12 cellular contexts compared by ENCODE assay signal in the genomic region with DNA sequence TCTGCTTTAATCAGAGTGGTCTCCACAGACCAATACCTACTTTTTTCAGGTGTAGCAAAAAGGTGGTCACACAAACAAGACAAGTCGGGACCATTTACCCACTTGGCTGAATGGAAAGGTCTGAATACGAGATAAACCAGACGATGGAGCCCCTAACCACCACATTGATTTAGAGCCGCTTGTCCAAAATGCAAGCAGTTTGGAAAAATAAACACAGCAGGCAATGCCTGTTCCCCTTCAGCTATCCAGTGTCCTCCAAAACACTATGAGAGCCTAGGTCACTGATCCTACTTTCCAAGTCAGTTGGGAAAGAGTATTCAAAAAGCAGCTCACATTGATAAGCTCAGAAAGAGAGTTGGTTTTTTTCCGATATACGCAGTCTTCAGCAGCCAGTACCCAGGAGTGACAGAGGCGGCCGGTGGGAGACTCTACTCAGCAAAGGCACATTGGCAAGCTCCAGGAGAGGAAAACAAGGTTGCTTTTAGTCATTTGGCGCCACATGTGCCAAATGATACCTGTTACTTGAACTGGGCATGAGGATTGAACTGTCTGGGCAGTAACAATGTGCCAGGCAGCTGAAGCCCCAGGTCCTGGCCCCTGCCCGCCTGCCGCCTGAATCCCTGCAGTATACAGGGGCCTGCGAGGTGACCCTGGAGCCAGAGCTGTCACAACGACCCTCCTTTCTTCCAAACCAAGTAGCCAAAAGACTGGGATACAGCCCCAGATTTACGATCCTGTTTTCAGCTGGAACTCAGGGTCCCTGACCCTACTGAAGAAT.
DNase-seq lines count a peak whose midpoint lies in the region; ATAC-seq, FAIRE-seq and TF ChIP-seq lines count a peak whose summit lies in the region.
"Had no signal": no experiment of that assay in that cellular context is flagged by ENCODE, and none has a peak within 500 bp of the region (broad histone marks: within the 10 kb centered on the region; RNA-seq: fewer than 3 reads in every experiment).

No MANE protein-coding gene starts in this region.

- peak overlapping the region; percentile 45 to 64 for H3K4me3 Mint-ChIP-seq in CD14-positive monocyte
- peak overlapping the region; percentile 57 for H3K4me3 Mint-ChIP-seq in central memory CD8-positive, alpha-beta T cell
- H3K4me3 Mint-ChIP-seq in naive thymus-derived CD4-positive, alpha-beta T cell = peak overlapping the region in 3 of 10 donors; percentile 28 to 74 (median 49)

- H3K4me1 ChIP-seq in HUES6 (ENCODE audit: control insufficient read depth, insufficient read depth, low read length) = peaks cover 17% of the 10 kb centered on the region
- peaks cover 61 to 89% of the 10 kb centered on the region in 2 donors for H3K4me1 ChIP-seq in naive thymus-derived CD4-positive, alpha-beta T cell (ENCODE audit: control insufficient read depth in 2 of 2, insufficient read depth in 2 of 2, low read length in 2 of 2)

- H3K27me3 Mint-ChIP-seq in CD14-positive monocyte (ENCODE audit: low read depth in 3 of 3) = no peaks in the 10 kb centered on the region
- H3K27me3 Mint-ChIP-seq in central memory CD8-positive, alpha-beta T cell = no peaks in the 10 kb centered on the region
- no peaks in the 10 kb centered on the region for H3K27me3 Mint-ChIP-seq in naive thymus-derived CD4-positive, alpha-beta T cell
- H3K27me3 Mint-ChIP-seq: progenitor cell of endocrine pancreas had no signal

- H3K27me3 ChIP-seq in HUES6 (ENCODE audit: control insufficient read depth, insufficient read depth, low read length) = no peaks in the 10 kb centered on the region
- no peaks in the 10 kb centered on the region for H3K27me3 ChIP-seq in naive thymus-derived CD4-positive, alpha-beta T cell (ENCODE audit: control insufficient read depth in 2 of 2, insufficient read depth in 2 of 2, low read length in 2 of 2)

- no peak overlapping the region for H3K9ac ChIP-seq in HUES6 (ENCODE audit: low read length)

- POLR2A ChIA-PET in naive thymus-derived CD4-positive, alpha-beta T cell (lab: Charles Lee) = interaction anchor here (0.7 to 1.1 kb wide), 3 partner anchors 36 to 116 kb away, joined by 3 read pairs; no protein-coding TSS in a partner anchor

- H3K36me3 Mint-ChIP-seq in CD14-positive monocyte = peaks cover 56 to 57% of the 10 kb centered on the region in 2 donors
- H3K36me3 Mint-ChIP-seq in central memory CD8-positive, alpha-beta T cell (ENCODE audit: insufficient read depth) = peaks cover 41% of the 10 kb centered on the region
- peaks cover 9 to 44% (median 31%) of the 10 kb centered on the region in 5 donors for H3K36me3 Mint-ChIP-seq in naive thymus-derived CD4-positive, alpha-beta T cell

- no peak for FAIRE-seq in D721Med (lab: Jason Lieb, UNC)

- H3K9me3 Mint-ChIP-seq in CD14-positive monocyte = no peaks in the 10 kb centered on the region
- no peaks in the 10 kb centered on the region for H3K9me3 Mint-ChIP-seq in central memory CD8-positive, alpha-beta T cell
- H3K9me3 Mint-ChIP-seq in naive thymus-derived CD4-positive, alpha-beta T cell = no peaks in the 10 kb centered on the region

- H3K4me3 ChIP-seq in HUES6 (ENCODE audit: low read depth, low read length) = no peak overlapping the region
- H3K4me3 ChIP-seq in naive thymus-derived CD4-positive, alpha-beta T cell (ENCODE audit: low read length) = no peak overlapping the region
- H3K4me3 ChIP-seq: thoracic aorta had no signal

- H3K27ac ChIP-seq in HUES6 (ENCODE audit: low read depth, low read length) = 0 out of 2 replicates have a peak overlapping the region, but pooled peaks have one; percentile 31
- H3K27ac ChIP-seq in naive thymus-derived CD4-positive, alpha-beta T cell (ENCODE audit: low read depth, low read length) = peak overlapping the region; percentile 61

- H3K36me3 ChIP-seq in HUES6 (ENCODE audit: control insufficient read depth, insufficient read depth, low read length) = peaks cover 14% of the 10 kb centered on the region
- peaks cover 0 to 13% (median 11%) of the 10 kb centered on the region in 3 experiments for H3K36me3 ChIP-seq in naive thymus-derived CD4-positive, alpha-beta T cell (ENCODE audit: control insufficient read depth in 2 of 3, insufficient read depth in 3 of 3, low read length in 3 of 3)

- ATAC-seq in central memory CD8-positive, alpha-beta T cell (replicated peaks; ENCODE audit: extremely low read depth, poor library complexity, severe bottlenecking) = no peak
- ATAC-seq in naive thymus-derived CD4-positive, alpha-beta T cell = no peak
- ATAC-seq in HG03565 (IDR thresholded peaks at IDR 0.05; ENCODE audit: unreplicated experiment) = no peak

- CTCF ChIA-PET in naive thymus-derived CD4-positive, alpha-beta T cell (lab: Charles Lee) = interaction anchor here (0.7 to 1.2 kb wide), 3 partner anchors 25 to 290 kb away, joined by 3 to 4 read pairs (median 3); no protein-coding TSS in a partner anchor

- no peak for DNase-seq in CD14-positive monocyte (ENCODE audit: low spot score)
- no peak for DNase-seq in central memory CD8-positive, alpha-beta T cell (ENCODE audit: low spot score in 2 of 2)
- no peak for DNase-seq in naive thymus-derived CD4-positive, alpha-beta T cell
- no peak for DNase-seq in epidermal melanocyte (ENCODE audit: insufficient read length, low spot score)
- DNase-seq in D721Med (ENCODE audit: insufficient read length, low spot score) = no peak
- DNase-seq in SK-N-DZ (ENCODE audit: low spot score) = no peak
- DNase-seq: NCI-H1436 treated with DMSO at 0.1 percent for 48 hours, T1000 had no signal

- H3K9me3 ChIP-seq in HUES6 (ENCODE audit: control insufficient read depth, insufficient read depth, low read depth, low read length) = no peaks in the 10 kb centered on the region
- no peaks in the 10 kb centered on the region for H3K9me3 ChIP-seq in naive thymus-derived CD4-positive, alpha-beta T cell (ENCODE audit: control insufficient read depth in 2 of 3, low read length in 3 of 3)
- H3K9me3 ChIP-seq: thoracic aorta had no signal

- intact Hi-C loops in CD14-positive monocyte (cut with micrococcal nuclease) = loop anchor here (5.0 to 10.0 kb wide), 3 partner anchors 108 to 170 kb away; partner anchors contain the start of gene PIP4K2A (in 2 of the 2)
- intact Hi-C loops in naive thymus-derived CD4-positive, alpha-beta T cell (cut with micrococcal nuclease) = no loop called here

- TF ChIP-seq CTCF in CD14-positive monocyte (IDR thresholded peaks at IDR 0.05) = no peak
- no peak for TF ChIP-seq CTCF in D721Med (IDR thresholded peaks at IDR 0.05; ENCODE audit: insufficient read depth, missing control alignments)

- H3K4me1 Mint-ChIP-seq in CD14-positive monocyte = peaks cover 46% of the 10 kb centered on the region
- peaks cover 84% of the 10 kb centered on the region for H3K4me1 Mint-ChIP-seq in central memory CD8-positive, alpha-beta T cell
- peaks cover 58 to 96% (median 93%) of the 10 kb centered on the region in 7 donors for H3K4me1 Mint-ChIP-seq in naive thymus-derived CD4-positive, alpha-beta T cell

- peak overlapping the region; percentile 90 to 98 (median 94) for H3K27ac Mint-ChIP-seq in CD14-positive monocyte
- H3K27ac Mint-ChIP-seq in central memory CD8-positive, alpha-beta T cell (ENCODE audit: low read depth) = peak overlapping the region; percentile 87
- peak overlapping the region in 8 of 9 donors; percentile 38 to 94 (median 88) for H3K27ac Mint-ChIP-seq in naive thymus-derived CD4-positive, alpha-beta T cell
- H3K27ac Mint-ChIP-seq: progenitor cell of endocrine pancreas had no signal

Comparison
In these comparisons a context has a peak if more than half of its experiments do, and no peak if none do; other contexts are left out.
1. intact Hi-C loops: an anchor here in CD14-positive monocyte (5.0 to 10.0 kb wide); none called in naive thymus-derived CD4-positive, alpha-beta T cell.